In the genomic region with DNA sequence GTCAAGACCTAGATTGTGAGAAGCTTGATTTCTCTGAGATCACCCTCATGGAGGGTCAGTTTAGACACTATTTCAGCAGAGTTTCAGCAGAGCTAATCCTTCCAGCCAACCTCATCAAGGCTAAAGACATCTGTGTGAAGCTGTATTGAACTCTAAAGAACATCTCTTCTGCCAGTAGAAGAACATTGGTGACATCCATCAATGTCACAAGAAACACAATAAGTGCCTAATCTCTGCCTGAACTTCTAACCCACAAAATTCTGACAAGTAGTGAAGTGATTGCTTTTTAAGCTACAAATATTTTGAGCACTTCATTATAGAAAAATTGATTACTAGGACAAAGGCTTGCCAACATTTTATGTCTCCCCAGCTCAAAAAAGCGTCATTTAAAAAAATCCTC, we compare ENCODE assay signal across 30 cellular contexts.
"Had no signal": no experiment of that assay in that cellular context is flagged by ENCODE, and none has a peak within 500 bp of the region (broad histone marks: within the 10 kb centered on the region; RNA-seq: fewer than 3 reads in every experiment).

No MANE protein-coding gene starts in this region.

- DNase-seq: activated CD4-positive, alpha-beta memory T cell treated with anti-CD3 and anti-CD28 coated beads, Interleukin-2, amount 10 ng/mL, durations not matched to agents 7 days and 5 days; activated CD4-positive, alpha-beta T cell treated with anti-CD3 and anti-CD28 coated beads for 1 hour; activated CD4-positive, alpha-beta T cell treated with anti-CD3 and anti-CD28 coated beads for 4 hours; activated CD4-positive, alpha-beta T cell treated with anti-CD3 and anti-CD28 coated beads, Interleukin-2, amount 10 ng/mL, durations not matched to agents 7 days and 5 days; activated CD4-positive, alpha-beta T cell treated with anti-CD3 and anti-CD28 coated beads, Interleukin-2, amount 50 U/mL, for 4 hours; activated CD8-positive, alpha-beta memory T cell treated with anti-CD3 and anti-CD28 coated beads, Interleukin-2, amount 50 U/mL, for 48 hours; activated gamma-delta T cell treated with Interleukin-2 at 50 U/mL for 16 hours; activated naive CD4-positive, alpha-beta T cell treated with anti-CD3 and anti-CD28 coated beads, Interleukin-2, amount 50 U/mL, for 16 hours; activated naive CD4-positive, alpha-beta T cell treated with Interleukin-2 at 50 U/mL for 16 hours; activated naive CD8-positive, alpha-beta T cell treated with anti-CD3 and anti-CD28 coated beads for 36 hours; activated naive CD8-positive, alpha-beta T cell treated with anti-CD3 and anti-CD28 coated beads, Interleukin-2, amount 50 U/mL, for 24 hours; activated T-cell treated with anti-CD3 and anti-CD28 coated beads for 4 hours; activated T-cell treated with anti-CD3 and anti-CD28 coated beads, Interleukin-2, amount 50 U/mL, for 24 hours; activated T-cell treated with anti-CD3 and anti-CD28 coated beads, Interleukin-2, amount 50 U/mL, for 72 hours; adrenal gland; amygdala; aorta; body of pancreas; caudate nucleus; cortex of kidney; dermis blood vessel endothelial cell; effector CD4-positive, alpha-beta T cell; effector memory CD8-positive, alpha-beta T cell; erythroblast; foreskin keratinocyte; gastrocnemius medialis; glutamatergic neuron; heart left ventricle; T-helper 2 cell had no signal

- H3K4me3 Mint-ChIP-seq: activated CD4-positive, alpha-beta memory T cell treated with anti-CD3 and anti-CD28 coated beads, Interleukin-2, amount 10 ng/mL, durations not matched to agents 7 days and 5 days; activated CD4-positive, alpha-beta T cell treated with anti-CD3 and anti-CD28 coated beads, Interleukin-2, amount 10 ng/mL, durations not matched to agents 7 days and 5 days; activated naive CD8-positive, alpha-beta T cell treated with anti-CD3 and anti-CD28 coated beads for 36 hours; activated naive CD8-positive, alpha-beta T cell treated with anti-CD3 and anti-CD28 coated beads, Interleukin-2, amount 50 U/mL, for 24 hours; activated T-cell treated with anti-CD3 and anti-CD28 coated beads, Interleukin-2, amount 50 U/mL, for 24 hours; activated T-cell treated with anti-CD3 and anti-CD28 coated beads, Interleukin-2, amount 50 U/mL, for 72 hours; effector memory CD8-positive, alpha-beta T cell had no signal

- H3K4me1 Mint-ChIP-seq: activated CD4-positive, alpha-beta memory T cell treated with anti-CD3 and anti-CD28 coated beads, Interleukin-2, amount 10 ng/mL, durations not matched to agents 7 days and 5 days; activated CD4-positive, alpha-beta T cell treated with anti-CD3 and anti-CD28 coated beads, Interleukin-2, amount 10 ng/mL, durations not matched to agents 7 days and 5 days; activated naive CD8-positive, alpha-beta T cell treated with anti-CD3 and anti-CD28 coated beads for 36 hours; activated naive CD8-positive, alpha-beta T cell treated with anti-CD3 and anti-CD28 coated beads, Interleukin-2, amount 50 U/mL, for 24 hours had no signal

- H3K9me3 ChIP-seq: adrenal gland, body of pancreas, esophagus muscularis mucosa, gastrocnemius medialis, heart left ventricle had no signal

- H3K4me3 ChIP-seq: adrenal gland, body of pancreas, esophagus muscularis mucosa, gastrocnemius medialis, heart left ventricle had no signal

- H3K9me3 Mint-ChIP-seq: activated CD4-positive, alpha-beta memory T cell treated with anti-CD3 and anti-CD28 coated beads, Interleukin-2, amount 10 ng/mL, durations not matched to agents 7 days and 5 days; activated CD4-positive, alpha-beta T cell treated with anti-CD3 and anti-CD28 coated beads, Interleukin-2, amount 10 ng/mL, durations not matched to agents 7 days and 5 days had no signal

- H3K27ac Mint-ChIP-seq: activated CD4-positive, alpha-beta memory T cell treated with anti-CD3 and anti-CD28 coated beads, Interleukin-2, amount 10 ng/mL, durations not matched to agents 7 days and 5 days; activated CD4-positive, alpha-beta T cell treated with anti-CD3 and anti-CD28 coated beads, Interleukin-2, amount 10 ng/mL, durations not matched to agents 7 days and 5 days; activated naive CD8-positive, alpha-beta T cell treated with anti-CD3 and anti-CD28 coated beads for 36 hours; activated naive CD8-positive, alpha-beta T cell treated with anti-CD3 and anti-CD28 coated beads, Interleukin-2, amount 50 U/mL, for 24 hours; activated T-cell treated with anti-CD3 and anti-CD28 coated beads, Interleukin-2, amount 50 U/mL, for 24 hours; activated T-cell treated with anti-CD3 and anti-CD28 coated beads, Interleukin-2, amount 50 U/mL, for 72 hours; effector memory CD8-positive, alpha-beta T cell had no signal

- H3K27ac ChIP-seq: adrenal gland, body of pancreas, esophagus muscularis mucosa, foreskin keratinocyte, gastrocnemius medialis, heart left ventricle had no signal

- H3K27me3 Mint-ChIP-seq: activated CD4-positive, alpha-beta memory T cell treated with anti-CD3 and anti-CD28 coated beads, Interleukin-2, amount 10 ng/mL, durations not matched to agents 7 days and 5 days; activated CD4-positive, alpha-beta T cell treated with anti-CD3 and anti-CD28 coated beads, Interleukin-2, amount 10 ng/mL, durations not matched to agents 7 days and 5 days; activated naive CD8-positive, alpha-beta T cell treated with anti-CD3 and anti-CD28 coated beads for 36 hours; activated naive CD8-positive, alpha-beta T cell treated with anti-CD3 and anti-CD28 coated beads, Interleukin-2, amount 50 U/mL, for 24 hours; activated T-cell treated with anti-CD3 and anti-CD28 coated beads, Interleukin-2, amount 50 U/mL, for 24 hours; effector memory CD8-positive, alpha-beta T cell had no signal

- H3K36me3 ChIP-seq: adrenal gland, esophagus muscularis mucosa, gastrocnemius medialis, heart left ventricle had no signal

- H3K27me3 ChIP-seq: adrenal gland, body of pancreas, esophagus muscularis mucosa, foreskin keratinocyte, gastrocnemius medialis, heart left ventricle had no signal

- H3K36me3 Mint-ChIP-seq: activated naive CD8-positive, alpha-beta T cell treated with anti-CD3 and anti-CD28 coated beads for 36 hours had no signal

- H3K4me1 ChIP-seq: adrenal gland, body of pancreas, esophagus muscularis mucosa, foreskin keratinocyte, gastrocnemius medialis, heart left ventricle had no signal

- ATAC-seq: activated naive CD8-positive, alpha-beta T cell treated with anti-CD3 and anti-CD28 coated beads, Interleukin-2, amount 50 U/mL, for 24 hours; activated T-cell treated with anti-CD3 and anti-CD28 coated beads, Interleukin-2, amount 50 U/mL, for 72 hours; body of pancreas; effector memory CD8-positive, alpha-beta T cell; foreskin keratinocyte; gastrocnemius medialis; heart left ventricle had no signal
